16 cellular contexts compared by ENCODE assay signal in genomic region chr10:114500643-114501042, GRCh38.
DNase-seq lines count a peak whose midpoint lies in the region; ATAC-seq and TF ChIP-seq lines count a peak whose summit lies in the region.
"Had no signal": no experiment of that assay in that cellular context is flagged by ENCODE, and none has a peak within 500 bp of the region (broad histone marks: within the 10 kb centered on the region; RNA-seq: fewer than 3 reads in every experiment).

No MANE protein-coding gene starts in this region.

- H3K36me3 ChIP-seq in PC-9 (ENCODE audit: low read depth) (no peaks in the 10 kb centered on the region), colonic mucosa (no peaks in the 10 kb centered on the region)

- no peak for ATAC-seq in activated CD4-positive, alpha-beta T cell treated with anti-CD3 and anti-CD28 coated beads for 36 hours
- ATAC-seq in sciatic nerve, result no peak
- no peak for ATAC-seq in HG02981 (IDR thresholded peaks at IDR 0.05; ENCODE audit: unreplicated experiment)

- H3K9ac ChIP-seq in colonic mucosa (ENCODE audit: low read depth in 2 of 2, low read length in 2 of 2), result no peak overlapping the region

- H3K4me2 ChIP-seq in PC-9, result peak overlapping the region; percentile 60; the same call in 1 of the 2 replicates

- H3K4me1 Mint-ChIP-seq in activated CD4-positive, alpha-beta T cell treated with anti-CD3 and anti-CD28 coated beads for 36 hours, result peaks cover 92% of the 10 kb centered on the region

- no peaks in the 10 kb centered on the region for H3K9me3 ChIP-seq in PC-9 (ENCODE audit: insufficient read depth, low read depth)
- H3K9me3 ChIP-seq in colonic mucosa, result no peaks in the 10 kb centered on the region
- H3K9me3 ChIP-seq: tibial nerve had no signal

- H3K27me3 Mint-ChIP-seq in activated CD4-positive, alpha-beta T cell treated with anti-CD3 and anti-CD28 coated beads for 36 hours, result no peaks in the 10 kb centered on the region
- H3K27me3 Mint-ChIP-seq: central memory CD8-positive, alpha-beta T cell had no signal

- H3K4me3 Mint-ChIP-seq in activated CD4-positive, alpha-beta T cell treated with anti-CD3 and anti-CD28 coated beads for 36 hours, result no peak overlapping the region
- H3K4me3 Mint-ChIP-seq: central memory CD8-positive, alpha-beta T cell had no signal

- H3K27me3 ChIP-seq in PC-9 (ENCODE audit: insufficient read depth, low read depth) (no peaks in the 10 kb centered on the region), colonic mucosa (no peaks in the 10 kb centered on the region)
- H3K27me3 ChIP-seq: tibial nerve had no signal

- intact Hi-C loops in activated CD4-positive, alpha-beta T cell treated with anti-CD3 and anti-CD28 coated beads for 36 hours (cut with DNase I, micrococcal nuclease), result no loop called here
- intact Hi-C loops in PC-9 (cut with micrococcal nuclease; ENCODE audit: unreplicated experiment), result no loop called here
- intact Hi-C loops in colonic mucosa (cut with DNase I), result no loop called here
- intact Hi-C loops in sciatic nerve (cut with DNase I), result loop anchor here (5.0 kb wide), 1 partner anchor 1488 kb away; no protein-coding TSS in a partner anchor

- no peaks in the 10 kb centered on the region for H3K9me2 ChIP-seq in PC-9 (ENCODE audit: insufficient read depth)

- no TSS peak for BruUV-seq in PC-9 (replicated peaks; lab: Mats Ljungman, UMichigan)

- H3F3A ChIP-seq in PC-9 (ENCODE audit: insufficient read depth, low read depth), result peaks cover 22% of the 10 kb centered on the region

- H3K27ac ChIP-seq in PC-9 (peak overlapping the region; percentile 68), colonic mucosa (peak overlapping the region; percentile 86), skin epidermis (peak overlapping the region in 17 of 21 experiments; percentile 16 to 83 (median 73))
- H3K27ac ChIP-seq: C4-2B had no signal

- TF ChIP-seq CTCF in PC-9 (conservative IDR thresholded peaks at IDR 0.05), result no peak
- TF ChIP-seq CTCF in colonic mucosa (IDR thresholded peaks at IDR 0.05), result no peak

- peaks cover 34% of the 10 kb centered on the region for H3K36me3 Mint-ChIP-seq in activated CD4-positive, alpha-beta T cell treated with anti-CD3 and anti-CD28 coated beads for 36 hours (ENCODE audit: low read depth)

- no peak for DNase-seq in activated CD4-positive, alpha-beta T cell treated with anti-CD3 and anti-CD28 coated beads for 36 hours
- no peak for DNase-seq in activated CD4-positive, alpha-beta T cell treated with anti-CD3 and anti-CD28 coated beads, Interleukin-2, amount 50 U/mL, for 4 hours
- DNase-seq in PC-9, result no peak
- DNase-seq in colonic mucosa, result no peak
- no peak for DNase-seq in sciatic nerve (ENCODE audit: low spot score)
- DNase-seq in NCI-H69 (lab: John Stamatoyannopoulos, UW), result no peak
- DNase-seq: EL, NCI-H1694, NCI-H446, retina had no signal

- CTCF ChIA-PET in activated CD4-positive, alpha-beta T cell treated with anti-CD3 and anti-CD28 coated beads for 36 hours (lab: Charles Lee), result interaction anchor here (0.9 to 11.1 kb wide), 3 partner anchors 10 to 21 kb away, joined by 3 to 187 read pairs (median 6); no protein-coding TSS in a partner anchor
- CTCF ChIA-PET in PC-9 (lab: Charles Lee), result no interaction called here

- peaks cover 3% of the 10 kb centered on the region for H3K9me3 Mint-ChIP-seq in activated CD4-positive, alpha-beta T cell treated with anti-CD3 and anti-CD28 coated beads for 36 hours (ENCODE audit: low read depth)
- H3K9me3 Mint-ChIP-seq: central memory CD8-positive, alpha-beta T cell had no signal

- peak overlapping the region; percentile 99 for H3K27ac Mint-ChIP-seq in activated CD4-positive, alpha-beta T cell treated with anti-CD3 and anti-CD28 coated beads for 36 hours

- H3K4me3 ChIP-seq in PC-9 (no peak overlapping the region), colonic mucosa (no peak overlapping the region), skin epidermis (no peak overlapping the region)
- H3K4me3 ChIP-seq: lung, tibial nerve had no signal

- peaks cover 48% of the 10 kb centered on the region for H3K79me2 ChIP-seq in PC-9 (ENCODE audit: low read depth)

- H4K20me1 ChIP-seq in PC-9 (ENCODE audit: insufficient read depth), result no peaks in the 10 kb centered on the region

- POLR2A ChIA-PET in activated CD4-positive, alpha-beta T cell treated with anti-CD3 and anti-CD28 coated beads for 36 hours (lab: Charles Lee), result interaction anchor here (0.6 to 1.7 kb wide), 3 partner anchors 25 to 41 kb away, joined by 3 to 6 read pairs (median 3); no protein-coding TSS in a partner anchor
- POLR2A ChIA-PET in PC-9 (lab: Charles Lee; ENCODE audit: unreplicated experiment), result no interaction called here

- H3K4me1 ChIP-seq in PC-9 (replicated peaks; ENCODE audit: insufficient read depth), result peaks cover 44% of the 10 kb centered on the region
- H3K4me1 ChIP-seq in colonic mucosa, result peaks cover 4% of the 10 kb centered on the region

- H2AFZ ChIP-seq in PC-9, result no peak overlapping the region
